19 cellular contexts compared by ENCODE assay signal in genomic region chr22:46022881-46023512, GRCh38. TPM values are rescaled to one million over a fixed set of nuclear protein-coding genes. Genes with fewer than 3 reads are reported as not detected.
DNase-seq lines count a peak whose midpoint lies in the region; ATAC-seq, FAIRE-seq and TF ChIP-seq lines count a peak whose summit lies in the region.
"Had no signal": no experiment of that assay in that cellular context is flagged by ENCODE, and none has a peak within 500 bp of the region (broad histone marks: within the 10 kb centered on the region; RNA-seq: fewer than 3 reads in every experiment).

No MANE protein-coding gene starts in this region.

- TF ChIP-seq CTCF in natural killer cell (IDR thresholded peaks at IDR 0.05), result no peak
- TF ChIP-seq CTCF in HepG2 (CRISPR knock-in tag; IDR thresholded peaks at IDR 0.05), result no peak
- no peak for TF ChIP-seq CTCF in osteocyte (IDR thresholded peaks at IDR 0.05)

- no peaks in the 10 kb centered on the region for H3K9me3 ChIP-seq in HepG2 (ENCODE audit: low read length)
- H3K9me3 ChIP-seq: Caco-2, HAP-1 had no signal

- H4K20me1 ChIP-seq in HepG2 (ENCODE audit: insufficient read depth, low read length), result no peaks in the 10 kb centered on the region

- POLR2A ChIA-PET in HepG2 (lab: Yijun Ruan, JAX), result no interaction called here

- no peak overlapping the region for H3K27ac Mint-ChIP-seq in natural killer cell treated with Interleukin-12 subunit alpha and Interleukin-12 subunit beta and Interleukin-15 and Interleukin-18, amount 100 ng/mL, for 72 hours
- H3K27ac Mint-ChIP-seq in natural killer cell (no peak overlapping the region), osteocyte (ENCODE audit: unreplicated experiment) (peak overlapping the region; percentile 65)
- H3K27ac Mint-ChIP-seq: B cell had no signal

- BruUV-seq in HepG2 (replicated peaks; lab: Mats Ljungman, UMichigan), result no TSS peak

- H3K4me3 ChIP-seq in HepG2 (replicated peaks in 1 of 3; ENCODE audit: insufficient read depth in 1 of 3, low read depth in 2 of 3, low read length in 3 of 3), result no peak overlapping the region
- H3K4me3 ChIP-seq: HAP-1, PC-9 had no signal

- H3K27me3 Mint-ChIP-seq in natural killer cell treated with Interleukin-12 subunit alpha and Interleukin-12 subunit beta and Interleukin-15 and Interleukin-18, amount 100 ng/mL, for 72 hours, result peaks cover 30 to 33% of the 10 kb centered on the region in 2 donors
- H3K27me3 Mint-ChIP-seq in natural killer cell (ENCODE audit: low read depth in 2 of 2) (peaks cover 35% of the 10 kb centered on the region in 2 donors), osteocyte (ENCODE audit: unreplicated experiment) (no peaks in the 10 kb centered on the region)

- no peak for TF ChIP-seq EP300 in HepG2 (IDR thresholded peaks at IDR 0.05; ENCODE audit: low read depth in 2 of 2, low read length in 2 of 2)
- TF ChIP-seq EP300 in HepG2 (CRISPR knock-in tag; IDR thresholded peaks at IDR 0.05; ENCODE audit: borderline replicate concordance), result no peak

- TF ChIP-seq RAD21 in HepG2 (CRISPR knock-in tag; IDR thresholded peaks at IDR 0.05), result no peak

- H3K27me3 ChIP-seq in HepG2 (ENCODE audit: control insufficient read depth in 1 of 2, insufficient read depth in 2 of 2, low read length in 2 of 2), result peaks cover 6 to 52% of the 10 kb centered on the region in 2 experiments

- CTCF ChIA-PET in HepG2 (lab: Yijun Ruan, JAX; ENCODE audit: low intra/inter-chr PET ratio, low total read pairs), result no interaction called here

- in situ Hi-C loops in HepG2 (cut with HindIII; ENCODE audit: extremely low pct_ligation_motif_present, low pct_unique_long_range_greater_than_20kb), result no loop called here

- no peak for ATAC-seq in natural killer cell treated with Interleukin-12 subunit alpha and Interleukin-12 subunit beta and Interleukin-15 and Interleukin-18, amount 100 ng/mL, for 72 hours
- ATAC-seq in natural killer cell, result no peak
- no peak for ATAC-seq in HepG2
- ATAC-seq in HG03139 (IDR thresholded peaks at IDR 0.05; ENCODE audit: unreplicated experiment), result no peak

- no peaks in the 10 kb centered on the region for H3K79me2 ChIP-seq in HepG2 (ENCODE audit: insufficient read depth, low read length)

- peaks cover 4% of the 10 kb centered on the region in 2 donors for H3K4me1 Mint-ChIP-seq in natural killer cell treated with Interleukin-12 subunit alpha and Interleukin-12 subunit beta and Interleukin-15 and Interleukin-18, amount 100 ng/mL, for 72 hours (ENCODE audit: low read depth in 2 of 2)
- peaks cover 0 to 9% of the 10 kb centered on the region in 2 donors for H3K4me1 Mint-ChIP-seq in natural killer cell
- peaks cover 55% of the 10 kb centered on the region for H3K4me1 Mint-ChIP-seq in osteocyte (ENCODE audit: unreplicated experiment)

- H2AFZ ChIP-seq in HepG2 (ENCODE audit: low read length), result no peak overlapping the region
- H2AFZ ChIP-seq: PC-9 had no signal

- no peaks in the 10 kb centered on the region for H3K36me3 ChIP-seq in HepG2 (replicated peaks in 1 of 2; ENCODE audit: control insufficient read depth in 1 of 2, insufficient read depth in 2 of 2, low read length in 2 of 2)
- H3K36me3 ChIP-seq: HAP-1 had no signal

- peak; percentile 38 for DNase-seq in natural killer cell treated with Interleukin-12 subunit alpha and Interleukin-12 subunit beta and Interleukin-15 and Interleukin-18, amount 100 ng/mL, for 72 hours (ENCODE audit: low spot score)
- DNase-seq in natural killer cell, result no peak
- DNase-seq in HepG2 (ENCODE audit: low spot score), result no peak
- DNase-seq in osteocyte (ENCODE audit: extremely low spot score, unreplicated experiment), result no peak
- DNase-seq in urothelium cell line (ENCODE audit: low spot score), result no peak
- DNase-seq in LoVo (ENCODE audit: low spot score), result no peak
- no peak for DNase-seq in UCSD-AML1 (lab: John Stamatoyannopoulos, UW; ENCODE audit: unreplicated experiment)
- DNase-seq: 8988T, KBM-7, NCI-H1417, NCI-H187 treated with DMSO at 0.1 percent for 48 hours, NCI-H226, NCI-H524 treated with DMSO at 0.1 percent for 48 hours, PC-9 had no signal

- H3K4me1 ChIP-seq in HepG2 (ENCODE audit: insufficient read depth, low read length), result peaks cover 31% of the 10 kb centered on the region
- H3K4me1 ChIP-seq: HAP-1 had no signal

- WGBS in HepG2 (ENCODE audit: low lambda C conversion rate), result 53% methylated on average over 10 of the region's 10 CpGs

- H3K4me2 ChIP-seq in HepG2 (ENCODE audit: low read depth, low read length), result no peak overlapping the region
- H3K4me2 ChIP-seq: PC-9 had no signal

- H3K9ac ChIP-seq in HepG2 (ENCODE audit: insufficient read depth, low read depth, low read length), result no peak overlapping the region

- H3K9me3 Mint-ChIP-seq in natural killer cell treated with Interleukin-12 subunit alpha and Interleukin-12 subunit beta and Interleukin-15 and Interleukin-18, amount 100 ng/mL, for 72 hours, result no peaks in the 10 kb centered on the region
- H3K9me3 Mint-ChIP-seq in natural killer cell (no peaks in the 10 kb centered on the region), osteocyte (ENCODE audit: unreplicated experiment) (peaks cover 3% of the 10 kb centered on the region)

- TF ChIP-seq POLR2A in HepG2 (IDR thresholded peaks at IDR 0.05; ENCODE audit: insufficient read depth in 1 of 2, low read depth in 2 of 2, low read length in 2 of 2), result no peak

- intact Hi-C loops in natural killer cell (cut with micrococcal nuclease) (no loop called here), HepG2 (cut with micrococcal nuclease; ENCODE audit: unreplicated experiment) (no loop called here)

- FAIRE-seq in HepG2 (lab: Jason Lieb, UNC) (no peak), urothelium cell line (lab: Jason Lieb, UNC) (peak; percentile 72)
- FAIRE-seq: G401.6 had no signal

- no peak overlapping the region for H3K27ac ChIP-seq in HepG2 (ENCODE audit: extremely low read length, insufficient read depth, low read length)
- H3K27ac ChIP-seq: PC-9 had no signal

- no peaks in the 10 kb centered on the region for H3K36me3 Mint-ChIP-seq in natural killer cell treated with Interleukin-12 subunit alpha and Interleukin-12 subunit beta and Interleukin-15 and Interleukin-18, amount 100 ng/mL, for 72 hours
- H3K36me3 Mint-ChIP-seq in natural killer cell (no peaks in the 10 kb centered on the region), osteocyte (ENCODE audit: unreplicated experiment) (peaks cover 3% of the 10 kb centered on the region)

- H3K4me3 Mint-ChIP-seq in natural killer cell treated with Interleukin-12 subunit alpha and Interleukin-12 subunit beta and Interleukin-15 and Interleukin-18, amount 100 ng/mL, for 72 hours, result no peak overlapping the region
- H3K4me3 Mint-ChIP-seq in natural killer cell (no peak overlapping the region), osteocyte (ENCODE audit: unreplicated experiment) (no peak overlapping the region)
- H3K4me3 Mint-ChIP-seq: B cell had no signal

TF ChIP-seq in HepG2, 621 proteins besides CTCF, POLR2A, EP300 and RAD21:
- TF ChIP-seq HNRNPK (IDR thresholded peaks at IDR 0.05; ENCODE audit: low read depth, low read length, poor library complexity, severe bottlenecking), result peak; percentile 44
- no peak for TF ChIP-seq ZNF446 (CRISPR knock-in tag; IDR thresholded peaks at IDR 0.05)
- no peak for TF ChIP-seq ARNT2 (CRISPR knock-in tag; IDR thresholded peaks at IDR 0.05; ENCODE audit: low read depth)

RNA-seq across cellular contexts. Expression of gene WNT7B, which starts 46.0 kb away (rescaled TPM):
- not detected for total RNA-seq in natural killer cell treated with Interleukin-12 subunit alpha and Interleukin-12 subunit beta and Interleukin-15 and Interleukin-18, amount 100 ng/mL, for 72 hours
- total RNA-seq in natural killer cell (not detected), HepG2 (2016; rRNA removed; fragmentation: Illumina TruSeq; extraction: Trizol) (0.09 and 0.24 TPM in 2 replicates), osteocyte (2.3 and 2.7 TPM in 2 replicates)
- 0.09 TPM in 1 of 2 replicates, not detected in the other for total RNA-seq in HepG2 (2016; cell fraction: cytosol; rRNA removed; fragmentation: Illumina TruSeq; extraction: Trizol; ENCODE audit: low read depth)
- 0.06 and 0.33 TPM in 2 replicates for total RNA-seq in HepG2 (2016; cell fraction: insoluble cytoplasmic fraction; rRNA removed; fragmentation: Illumina TruSeq; extraction: Trizol)
- 0.10 and 0.12 TPM in 2 replicates for total RNA-seq in HepG2 (2016; cell fraction: membrane; rRNA removed; fragmentation: Illumina TruSeq; extraction: Trizol)
- not detected in 2 replicates for total RNA-seq in HepG2 (2016; cell fraction: nucleus; rRNA removed; fragmentation: Illumina TruSeq; extraction: Trizol)
- 0.04 TPM in 1 of 2 replicates, not detected in the other for polyA plus RNA-seq in HepG2 (2011; rRNA removed)
- polyA plus RNA-seq in HepG2 (2011; cell fraction: cytosol; rRNA removed), result 0.08 and 0.17 TPM in 2 replicates
- polyA plus RNA-seq in HepG2 (2011; cell fraction: nucleus; rRNA removed), result 0.05 and 0.08 TPM in 2 replicates
- polyA plus RNA-seq in HepG2 (2012), result 0.08 TPM in 1 of 2 replicates, not detected in the other
- 0.07 and 0.10 TPM in 2 replicates for polyA plus RNA-seq in HepG2 (2016; cell fraction: cytosol; fragmentation: Illumina TruSeq; extraction: Trizol; ENCODE audit: low read depth)
- polyA plus RNA-seq in HepG2 (2016; cell fraction: insoluble cytoplasmic fraction; fragmentation: Illumina TruSeq; extraction: Trizol; ENCODE audit: low read depth), result 0.27 and 0.40 TPM in 2 replicates
- polyA plus RNA-seq in HepG2 (2016; cell fraction: membrane; fragmentation: Illumina TruSeq; extraction: Trizol; ENCODE audit: low read depth), result 0.12 and 0.22 TPM in 2 replicates
- 0.25 and 0.30 TPM in 2 replicates for polyA plus RNA-seq in HepG2 (2016; cell fraction: nucleus; fragmentation: Illumina TruSeq; extraction: Trizol; ENCODE audit: insufficient read depth, low read depth)
- polyA minus RNA-seq in HepG2 (2011; rRNA and poly(A)+ RNA removed; ENCODE audit: low replicate concordance), result 0.30 and 2.8 TPM in 2 replicates
- polyA minus RNA-seq in HepG2 (2011; cell fraction: cytosol; rRNA and poly(A)+ RNA removed), result 0.20 TPM in 1 of 2 replicates, not detected in the other
- not detected in 2 replicates for polyA minus RNA-seq in HepG2 (2011; cell fraction: nucleus; rRNA and poly(A)+ RNA removed)
